8 cellular contexts compared by ENCODE assay signal in genomic region chr14:64393189-64393726, GRCh38. TPM values are rescaled to one million over a fixed set of nuclear protein-coding genes. Genes with fewer than 3 reads are reported as not detected.
DNase-seq lines count a peak whose midpoint lies in the region; FAIRE-seq and TF ChIP-seq lines count a peak whose summit lies in the region.
"Not testable (repeated sequence)": the region's sequence is repeated elsewhere in the genome, so short reads cannot be mapped to it uniquely, and the experiment has no call there.

No MANE protein-coding gene starts in this region.

- peaks cover 98% of the 10 kb centered on the region for H3K79me2 ChIP-seq in DOHH2 (ENCODE audit: control insufficient read depth, low read length)
- peaks cover 86% of the 10 kb centered on the region for H3K79me2 ChIP-seq in Loucy (ENCODE audit: insufficient read depth, low read length)
- H3K79me2 ChIP-seq in H1 (ENCODE audit: control insufficient read depth in 1 of 2, insufficient read depth in 2 of 2, low read length in 2 of 2) = peaks cover 34 to 87% of the 10 kb centered on the region in 2 experiments

- peaks cover 73% of the 10 kb centered on the region for H3K36me3 ChIP-seq in DOHH2 (ENCODE audit: control insufficient read depth, low read length)
- H3K36me3 ChIP-seq in Loucy (ENCODE audit: insufficient read depth, low read length); H1 (ENCODE audit: control insufficient read depth in 2 of 4, insufficient read depth in 4 of 4, low read length in 3 of 4); liver (ENCODE audit: control insufficient read depth in 4 of 4, insufficient read depth in 3 of 4, low read depth in 1 of 4, low read length in 3 of 4); subcutaneous abdominal adipose tissue (ENCODE audit: control insufficient read depth in 5 of 5, insufficient read depth in 5 of 5, low read length in 5 of 5): not testable (repeated sequence)

- not testable (repeated sequence) for TF ChIP-seq CTCF in DOHH2 (IDR thresholded peaks at IDR 0.05; ENCODE audit: low read depth, low read length, poor library complexity, severe bottlenecking); Loucy (conservative IDR thresholded peaks at IDR 0.05; ENCODE audit: low read length); H1 (IDR thresholded peaks at IDR 0.05; ENCODE audit: control extremely low read depth in 1 of 3, insufficient read depth in 1 of 3, low read depth in 1 of 3, low read length in 3 of 3); liver (IDR thresholded peaks at IDR 0.05; ENCODE audit: low read depth, low read length, missing input control)

- H2BK12ac ChIP-seq in H1 (ENCODE audit: low read depth, low read length) = peak overlapping the region; percentile 72

- peak overlapping the region; percentile 25 for H2BK15ac ChIP-seq in H1 (ENCODE audit: low read length)

- DNase-seq in activated CD4-positive, alpha-beta T cell treated with anti-CD3 and anti-CD28 coated beads, Interleukin-2, amount 10 ng/mL, durations not matched to agents 7 days and 5 days; activated T-helper 1 cell treated with anti-CD3 and anti-CD28 coated beads, Interleukin-12 subunit alpha, Interleukin-12 subunit beta, Interleukin-2, Interleukin-4 antibody, amounts not matched to agents 30 ng/mL and 10 ng/mL and 1 ng/mL, durations not matched to agents 14 hours and 24 hours and 36 hours (ENCODE audit: low spot score); H1 (ENCODE audit: low read depth in 1 of 2, low spot score in 2 of 2): not testable (repeated sequence)

- not testable (repeated sequence) for H3F3A ChIP-seq in DOHH2 (ENCODE audit: control insufficient read depth, insufficient read depth); Loucy (ENCODE audit: low read depth)

- H3K9ac ChIP-seq in Loucy (ENCODE audit: low read depth, low read length, poor library complexity, severe bottlenecking); H1 (replicated peaks in 1 of 4; ENCODE audit: extremely low read depth in 1 of 4, low read depth in 3 of 4, low read length in 3 of 4); liver (ENCODE audit: low read depth in 1 of 2, low read length in 2 of 2); subcutaneous abdominal adipose tissue (ENCODE audit: low read length in 5 of 5): not testable (repeated sequence)

- FAIRE-seq in H1 (lab: Jason Lieb, UNC) = not testable (repeated sequence)

- peak overlapping the region; percentile 18; the same call in 1 of the 2 replicates for H3K4me2 ChIP-seq in DOHH2 (ENCODE audit: low read length)
- peak overlapping the region; percentile 67 for H3K4me2 ChIP-seq in Loucy (ENCODE audit: low read depth, low read length, poor library complexity, severe bottlenecking)
- not testable (repeated sequence) for H3K4me2 ChIP-seq in H1 (ENCODE audit: insufficient read depth in 1 of 2, low read depth in 2 of 2, low read length in 2 of 2)

- H2BK20ac ChIP-seq in H1 (ENCODE audit: low read length) = 0 out of 2 replicates have a peak overlapping the region, but pooled peaks have one; percentile 38

- TF ChIP-seq EP300 in H1 (IDR thresholded peaks at IDR 0.05; ENCODE audit: borderline replicate concordance in 1 of 2, low read depth in 2 of 2, low read length in 2 of 2) = not testable (repeated sequence)

- H3K9me2 ChIP-seq in DOHH2 (replicated peaks; ENCODE audit: control insufficient read depth, low read length); Loucy (replicated peaks; ENCODE audit: low read depth, low read length): not testable (repeated sequence)

- H3K9me3 ChIP-seq in DOHH2 (ENCODE audit: control insufficient read depth, insufficient read depth, low read length); Loucy (ENCODE audit: insufficient read depth, low read depth, low read length); H1 (ENCODE audit: insufficient read depth in 2 of 2, low read depth in 1 of 2, low read length in 1 of 2); liver (ENCODE audit: control insufficient read depth in 4 of 4, low read length in 3 of 4); subcutaneous abdominal adipose tissue (ENCODE audit: control insufficient read depth in 5 of 5, low read length in 5 of 5): not testable (repeated sequence)

- not testable (repeated sequence) for H3K9me3 Mint-ChIP-seq in T-helper 1 cell treated with Interleukin-12 subunit alpha and Interleukin-12 subunit beta and Interleukin-4 antibody, amounts not matched to agents 30 μg/mL and 1 μg/mL, for 36 hours; activated CD4-positive, alpha-beta T cell treated with anti-CD3 and anti-CD28 coated beads, Interleukin-2, amount 10 ng/mL, durations not matched to agents 7 days and 5 days; activated T-helper 1 cell treated with anti-CD3 and anti-CD28 coated beads, Interleukin-12 subunit alpha, Interleukin-12 subunit beta, Interleukin-2, Interleukin-4 antibody, amounts not matched to agents 30 ng/mL and 10 ng/mL and 1 ng/mL, durations not matched to agents 14 hours and 24 hours and 36 hours

- not testable (repeated sequence) for H4K8ac ChIP-seq in H1 (ENCODE audit: extremely low read depth, insufficient read depth, low read length)

- not testable (repeated sequence) for H3K4me3 ChIP-seq in DOHH2 (ENCODE audit: low read length); H1 (ENCODE audit: extremely low read depth in 1 of 4, insufficient read depth in 2 of 4, low read depth in 3 of 4, low read length in 4 of 4); liver (ENCODE audit: low read depth in 1 of 3, low read length in 3 of 3)
- H3K4me3 ChIP-seq in Loucy (ENCODE audit: low read length, poor library complexity, severe bottlenecking) (peak overlapping the region; percentile 14), subcutaneous abdominal adipose tissue (ENCODE audit: low read depth in 1 of 5, low read length in 5 of 5) (peak overlapping the region in 1 of 5 donors; percentile 29)

- H4K20me1 ChIP-seq in DOHH2 (ENCODE audit: control insufficient read depth, insufficient read depth, low read depth, low read length) (peaks cover 24% of the 10 kb centered on the region), Loucy (ENCODE audit: insufficient read depth, low read length, poor library complexity, severe bottlenecking) (peaks cover 29% of the 10 kb centered on the region), H1 (replicated peaks in 1 of 2; ENCODE audit: control insufficient read depth in 1 of 2, insufficient read depth in 2 of 2, low read length in 2 of 2) (peaks cover 8 to 19% of the 10 kb centered on the region in 2 experiments)

- H3K14ac ChIP-seq in H1 (ENCODE audit: insufficient read length) = not testable (repeated sequence)

- POLR2A ChIA-PET in activated CD4-positive, alpha-beta T cell treated with anti-CD3 and anti-CD28 coated beads, Interleukin-2, amount 10 ng/mL, durations not matched to agents 7 days and 5 days (lab: Charles Lee) = not testable (repeated sequence)
- POLR2A ChIA-PET in H1 (lab: Charles Lee; ENCODE audit: partially characterized antibody) = interaction anchor here (1.1 to 4.7 kb wide), 8 partner anchors 11 to 146 kb away, joined by 3 to 30 read pairs (median 4); partner anchors contain the start of gene ZBTB1

- WGBS in H1 (ENCODE audit: extremely low coverage in 1 of 2, insufficient coverage in 1 of 2, insufficient read length in 1 of 2, insufficient replicate concordance in 2 of 2, low coverage in 1 of 2, low lambda C conversion rate in 2 of 2, missing lambda C conversion rate in 1 of 2), 2 experiments = 87% methylated on average over 3 of the region's 3 CpGs; no CpG with 5 or more reads in 1 of the 2 experiments
- WGBS in liver = 50% methylated on average over 3 of the region's 3 CpGs

- peak overlapping the region; percentile 7 for H3K27ac Mint-ChIP-seq in T-helper 1 cell treated with Interleukin-12 subunit alpha and Interleukin-12 subunit beta and Interleukin-4 antibody, amounts not matched to agents 30 μg/mL and 1 μg/mL, for 36 hours
- H3K27ac Mint-ChIP-seq in activated CD4-positive, alpha-beta T cell treated with anti-CD3 and anti-CD28 coated beads, Interleukin-2, amount 10 ng/mL, durations not matched to agents 7 days and 5 days = peak overlapping the region; percentile 41
- H3K27ac Mint-ChIP-seq in activated T-helper 1 cell treated with anti-CD3 and anti-CD28 coated beads, Interleukin-12 subunit alpha, Interleukin-12 subunit beta, Interleukin-2, Interleukin-4 antibody, amounts not matched to agents 30 ng/mL and 10 ng/mL and 1 ng/mL, durations not matched to agents 14 hours and 24 hours and 36 hours = not testable (repeated sequence)

- H3K79me1 ChIP-seq in H1 (ENCODE audit: low read depth, low read length) = peaks cover 13% of the 10 kb centered on the region

- peaks cover 51% of the 10 kb centered on the region for H3K4me1 Mint-ChIP-seq in T-helper 1 cell treated with Interleukin-12 subunit alpha and Interleukin-12 subunit beta and Interleukin-4 antibody, amounts not matched to agents 30 μg/mL and 1 μg/mL, for 36 hours (ENCODE audit: low read depth)
- peaks cover 56% of the 10 kb centered on the region for H3K4me1 Mint-ChIP-seq in activated CD4-positive, alpha-beta T cell treated with anti-CD3 and anti-CD28 coated beads, Interleukin-2, amount 10 ng/mL, durations not matched to agents 7 days and 5 days
- H3K4me1 Mint-ChIP-seq in activated T-helper 1 cell treated with anti-CD3 and anti-CD28 coated beads, Interleukin-12 subunit alpha, Interleukin-12 subunit beta, Interleukin-2, Interleukin-4 antibody, amounts not matched to agents 30 ng/mL and 10 ng/mL and 1 ng/mL, durations not matched to agents 14 hours and 24 hours and 36 hours (ENCODE audit: low read depth) = peaks cover 57% of the 10 kb centered on the region

- H2AK5ac ChIP-seq in H1 (ENCODE audit: low read depth, low read length) = peak overlapping the region; percentile 71

- intact Hi-C loops in activated T-helper 1 cell treated with anti-CD3 and anti-CD28 coated beads, Interleukin-12 subunit alpha, Interleukin-12 subunit beta, Interleukin-2, Interleukin-4 antibody, amounts not matched to agents 30 ng/mL and 10 ng/mL and 1 ng/mL, durations not matched to agents 14 hours and 24 hours and 36 hours (cut with micrococcal nuclease) = not testable (repeated sequence)

- TF ChIP-seq POLR2A in H1 (IDR thresholded peaks at IDR 0.05; ENCODE audit: control extremely low read depth in 1 of 2, low read depth in 2 of 2, low read length in 2 of 2) = not testable (repeated sequence)

- 0 out of 2 replicates have a peak overlapping the region, but pooled peaks have one; percentile 61 for H3K18ac ChIP-seq in H1 (ENCODE audit: extremely low read depth, low read length)

- not testable (repeated sequence) for TF ChIP-seq RAD21 in H1 (IDR thresholded peaks at IDR 0.05 in 1 of 2, conservative IDR thresholded peaks at IDR 0.05 in 1 of 2; ENCODE audit: low read depth in 2 of 2, low read length in 2 of 2)
- peak in 1 of 2 donors; percentile 28 for TF ChIP-seq RAD21 in liver (IDR thresholded peaks at IDR 0.05)

- peaks cover 35% of the 10 kb centered on the region for H3K36me3 Mint-ChIP-seq in T-helper 1 cell treated with Interleukin-12 subunit alpha and Interleukin-12 subunit beta and Interleukin-4 antibody, amounts not matched to agents 30 μg/mL and 1 μg/mL, for 36 hours (ENCODE audit: low read depth)
- peaks cover 47% of the 10 kb centered on the region for H3K36me3 Mint-ChIP-seq in activated CD4-positive, alpha-beta T cell treated with anti-CD3 and anti-CD28 coated beads, Interleukin-2, amount 10 ng/mL, durations not matched to agents 7 days and 5 days (ENCODE audit: low read depth)
- peaks cover 38% of the 10 kb centered on the region for H3K36me3 Mint-ChIP-seq in activated T-helper 1 cell treated with anti-CD3 and anti-CD28 coated beads, Interleukin-12 subunit alpha, Interleukin-12 subunit beta, Interleukin-2, Interleukin-4 antibody, amounts not matched to agents 30 ng/mL and 10 ng/mL and 1 ng/mL, durations not matched to agents 14 hours and 24 hours and 36 hours (ENCODE audit: low read depth)

- H2BK5ac ChIP-seq in H1 (ENCODE audit: low read depth, low read length) = peak overlapping the region; percentile 55; the same call in 1 of the 2 replicates

- peaks cover 56% of the 10 kb centered on the region for H3K4me1 ChIP-seq in DOHH2 (ENCODE audit: control insufficient read depth, low read length)
- peaks cover 50% of the 10 kb centered on the region for H3K4me1 ChIP-seq in Loucy (ENCODE audit: insufficient read depth, low read length, poor library complexity, severe bottlenecking)
- peaks cover 7 to 25% (median 17%) of the 10 kb centered on the region in 4 experiments for H3K4me1 ChIP-seq in H1 (replicated peaks in 1 of 4; ENCODE audit: control insufficient read depth in 3 of 4, insufficient read depth in 4 of 4, low read length in 3 of 4)
- peaks cover 6 to 66% (median 49%) of the 10 kb centered on the region in 4 donors for H3K4me1 ChIP-seq in liver (ENCODE audit: control insufficient read depth in 4 of 4, insufficient read depth in 4 of 4, low read length in 3 of 4)
- peaks cover 3 to 68% (median 51%) of the 10 kb centered on the region in 5 donors for H3K4me1 ChIP-seq in subcutaneous abdominal adipose tissue (ENCODE audit: control insufficient read depth in 5 of 5, insufficient read depth in 5 of 5, low read length in 5 of 5)

- not testable (repeated sequence) for H3K23me2 ChIP-seq in H1 (ENCODE audit: low read depth, low read length)

- CTCF ChIA-PET in activated CD4-positive, alpha-beta T cell treated with anti-CD3 and anti-CD28 coated beads, Interleukin-2, amount 10 ng/mL, durations not matched to agents 7 days and 5 days (lab: Charles Lee) = interaction anchor here (0.6 to 2.3 kb wide), 8 partner anchors 10 to 235 kb away, joined by 4 to 8 read pairs (median 5); no protein-coding TSS in a partner anchor
- CTCF ChIA-PET in H1 (lab: Charles Lee; ENCODE audit: partially characterized antibody) = interaction anchor here (0.7 to 3.7 kb wide), 9 partner anchors 10 to 55 kb away, joined by 3 to 16 read pairs (median 5); no protein-coding TSS in a partner anchor

- H3K27me3 Mint-ChIP-seq in T-helper 1 cell treated with Interleukin-12 subunit alpha and Interleukin-12 subunit beta and Interleukin-4 antibody, amounts not matched to agents 30 μg/mL and 1 μg/mL, for 36 hours (ENCODE audit: low read depth); activated CD4-positive, alpha-beta T cell treated with anti-CD3 and anti-CD28 coated beads, Interleukin-2, amount 10 ng/mL, durations not matched to agents 7 days and 5 days; activated T-helper 1 cell treated with anti-CD3 and anti-CD28 coated beads, Interleukin-12 subunit alpha, Interleukin-12 subunit beta, Interleukin-2, Interleukin-4 antibody, amounts not matched to agents 30 ng/mL and 10 ng/mL and 1 ng/mL, durations not matched to agents 14 hours and 24 hours and 36 hours (ENCODE audit: insufficient read depth): not testable (repeated sequence)

- not testable (repeated sequence) for H4K91ac ChIP-seq in H1 (replicated peaks; ENCODE audit: insufficient read length, low read length)

- not testable (repeated sequence) for H3K27me3 ChIP-seq in DOHH2 (ENCODE audit: control insufficient read depth, low read length); Loucy (ENCODE audit: insufficient read depth, low read length, poor library complexity, severe bottlenecking); H1 (replicated peaks in 1 of 4; ENCODE audit: control insufficient read depth in 3 of 4, extremely low read depth in 1 of 4, insufficient read depth in 3 of 4, low read length in 3 of 4); liver (ENCODE audit: control insufficient read depth in 4 of 4, insufficient read depth in 4 of 4, low read length in 3 of 4); subcutaneous abdominal adipose tissue (ENCODE audit: control insufficient read depth in 5 of 5, insufficient read depth in 4 of 5, low read length in 5 of 5)

- H3K4ac ChIP-seq in H1 (replicated peaks; ENCODE audit: insufficient read length, low read depth, low read length) = not testable (repeated sequence)

- H2AFZ ChIP-seq in Loucy (ENCODE audit: low read length); H1 (ENCODE audit: low read length): not testable (repeated sequence)

- not testable (repeated sequence) for H4K5ac ChIP-seq in H1 (ENCODE audit: insufficient read length, low read depth, low read length)

- H3K23ac ChIP-seq in H1 (ENCODE audit: insufficient read length) = not testable (repeated sequence)

- not testable (repeated sequence) for H2BK120ac ChIP-seq in H1 (replicated peaks; ENCODE audit: low read depth, low read length)

- H3K27ac ChIP-seq in DOHH2 (ENCODE audit: low read depth, low read length); H1 (ENCODE audit: low read depth, low read length): not testable (repeated sequence)
- H3K27ac ChIP-seq in liver (ENCODE audit: low read depth in 1 of 2, low read length in 2 of 2) = peak overlapping the region; percentile 6 to 44
- H3K27ac ChIP-seq in subcutaneous abdominal adipose tissue (ENCODE audit: low read depth, low read length) = peak overlapping the region; percentile 75

- not testable (repeated sequence) for H3K4me3 Mint-ChIP-seq in T-helper 1 cell treated with Interleukin-12 subunit alpha and Interleukin-12 subunit beta and Interleukin-4 antibody, amounts not matched to agents 30 μg/mL and 1 μg/mL, for 36 hours; activated CD4-positive, alpha-beta T cell treated with anti-CD3 and anti-CD28 coated beads, Interleukin-2, amount 10 ng/mL, durations not matched to agents 7 days and 5 days
- H3K4me3 Mint-ChIP-seq in activated T-helper 1 cell treated with anti-CD3 and anti-CD28 coated beads, Interleukin-12 subunit alpha, Interleukin-12 subunit beta, Interleukin-2, Interleukin-4 antibody, amounts not matched to agents 30 ng/mL and 10 ng/mL and 1 ng/mL, durations not matched to agents 14 hours and 24 hours and 36 hours = peak overlapping the region; percentile 15

- H3K56ac ChIP-seq in H1 (replicated peaks; ENCODE audit: insufficient read length, low read depth, low read length) = not testable (repeated sequence)

RNA-seq across cellular contexts. Expression of gene MTHFD1, which starts 5.1 kb away (rescaled TPM):
- 100 to 1,000 TPM; 165 to 166 TPM for total RNA-seq in activated CD4-positive, alpha-beta T cell treated with anti-CD3 and anti-CD28 coated beads, Interleukin-2, amount 10 ng/mL, durations not matched to agents 7 days and 5 days
- 241 and 244 TPM in 2 replicates for total RNA-seq in activated T-helper 1 cell treated with anti-CD3 and anti-CD28 coated beads, Interleukin-12 subunit alpha, Interleukin-12 subunit beta, Interleukin-2, Interleukin-4 antibody, amounts not matched to agents 30 ng/mL and 10 ng/mL and 1 ng/mL, durations not matched to agents 14 hours and 24 hours and 36 hours
- total RNA-seq in H1 (2021; fragmentation: NEBNext Ultra II Directional; extraction: Animal tissue kit (Norgen Biotek cat#: 25700)) = 302 and 332 TPM in 2 replicates
- 79.1 and 79.7 TPM in 2 replicates for polyA plus RNA-seq in H1 (2011; rRNA removed)
- polyA plus RNA-seq in H1 (2011; cell fraction: cytosol; rRNA removed) = 102 TPM
- 171 TPM for polyA plus RNA-seq in H1 (2011; cell fraction: nucleus; rRNA removed)
- polyA plus RNA-seq in H1 (2012, experiment 1 of 2) = 249 to 322 TPM (median 270 TPM) in 4 replicates
- polyA plus RNA-seq in H1 (2012, experiment 2 of 2) = 36.5 TPM
- 246 TPM for polyA plus RNA-seq in H1 (2013, experiment 1 of 2)
- 235 TPM for polyA plus RNA-seq in H1 (2013, experiment 2 of 2)
- polyA minus RNA-seq in H1 (2011; rRNA and poly(A)+ RNA removed) = 186 and 204 TPM in 2 replicates
- 193 TPM for polyA minus RNA-seq in H1 (2011; cell fraction: cytosol; rRNA and poly(A)+ RNA removed)
- 174 TPM for polyA minus RNA-seq in H1 (2011; cell fraction: nucleus; rRNA and poly(A)+ RNA removed)
- total RNA-seq in liver = 100 to 1,000 TPM in 1 of 2 donors, 10 to 100 TPM in 1; 43.8 to 203 TPM
- polyA plus RNA-seq in liver = 100 to 1,000 TPM; 110 to 134 TPM
